8 cellular contexts compared by ENCODE assay signal in genomic region chr16:66660422-66661209, GRCh38. TPM values are rescaled to one million over a fixed set of nuclear protein-coding genes. Genes with fewer than 3 reads are reported as not detected.
A peak's percentile ranks its signal among the peaks of the same experiment; 100 is the strongest.
DNase-seq lines count a peak whose midpoint lies in the region; ATAC-seq and TF ChIP-seq lines count a peak whose summit lies in the region.

No MANE protein-coding gene starts in this region.

- CTCF ChIA-PET in MCF 10A (lab: Yijun Ruan, JAX) = interaction anchor here (0.6 to 6.9 kb wide), 30 partner anchors 9 to 1359 kb away, joined by 3 to 102 read pairs (median 6); partner anchors contain the start of genes CKLF, CMTM4 and DYNC1LI2
- CTCF ChIA-PET in activated naive CD4-positive, alpha-beta T cell treated with anti-CD3 and anti-CD28 coated beads, Interleukin-2, amount 10 ng/mL, durations not matched to agents 7 days and 5 days (lab: Charles Lee) = interaction anchor here (1.0 to 4.0 kb wide), 2 partner anchors 9 to 52 kb away, joined by 3 to 28 read pairs; no protein-coding TSS in a partner anchor

- peak overlapping the region; percentile 60 for H3K9ac ChIP-seq in skeletal muscle satellite cell (ENCODE audit: low read depth, low read length)

- peaks cover 49% of the 10 kb centered on the region for H3K4me1 ChIP-seq in skeletal muscle satellite cell (ENCODE audit: control insufficient read depth, insufficient read depth, low read length)

- no peaks in the 10 kb centered on the region for H3K27me3 Mint-ChIP-seq in MCF 10A (ENCODE audit: insufficient read depth, unreplicated experiment)
- peaks cover 33% of the 10 kb centered on the region for H3K27me3 Mint-ChIP-seq in activated naive CD4-positive, alpha-beta T cell treated with anti-CD3 and anti-CD28 coated beads, Interleukin-2, amount 10 ng/mL, durations not matched to agents 7 days and 5 days

- H3K4me3 ChIP-seq in skeletal muscle satellite cell (ENCODE audit: low read length) = no peak overlapping the region

- POLR2A ChIA-PET in MCF 10A (lab: Yijun Ruan, JAX) = interaction anchor here (1.0 to 4.1 kb wide), 14 partner anchors 9 to 254 kb away, joined by 3 to 29 read pairs (median 8); partner anchors contain the start of gene DYNC1LI2

- DNase-seq in DMS 273 treated with DMSO at 0.1 percent for 48 hours (lab: John Stamatoyannopoulos, UW) (peak; percentile 44), NCI-H1694 treated with DMSO at 0.1 percent for 48 hours (lab: John Stamatoyannopoulos, UW) (peak; percentile 26), MCF 10A (ENCODE audit: unreplicated experiment) (peak; percentile 74), iPS-NIHi11 (ENCODE audit: low spot score) (peak; percentile 70), NCI-H187 (lab: John Stamatoyannopoulos, UW) (no peak)
- DNase-seq in activated naive CD4-positive, alpha-beta T cell treated with anti-CD3 and anti-CD28 coated beads, Interleukin-2, amount 10 ng/mL, durations not matched to agents 7 days and 5 days = no peak

- intact Hi-C loops in MCF 10A (cut with micrococcal nuclease) = no loop called here

- H3K27ac Mint-ChIP-seq in MCF 10A (ENCODE audit: low read depth, unreplicated experiment) = peak overlapping the region; percentile 78
- H3K27ac Mint-ChIP-seq in activated naive CD4-positive, alpha-beta T cell treated with anti-CD3 and anti-CD28 coated beads, Interleukin-2, amount 10 ng/mL, durations not matched to agents 7 days and 5 days = no peak overlapping the region

- no peaks in the 10 kb centered on the region for H3K27me3 ChIP-seq in skeletal muscle satellite cell (ENCODE audit: control insufficient read depth, insufficient read depth, low read length)

- no peaks in the 10 kb centered on the region for H3K9me3 ChIP-seq in skeletal muscle satellite cell (replicated peaks; ENCODE audit: low read length)

- BruUV-seq in MCF 10A (replicated peaks; lab: Mats Ljungman, UMichigan) = no TSS peak

- ATAC-seq in GM19328 (IDR thresholded peaks at IDR 0.05; ENCODE audit: unreplicated experiment) = no peak

- H3K9me3 Mint-ChIP-seq in MCF 10A (ENCODE audit: unreplicated experiment) = no peaks in the 10 kb centered on the region
- no peaks in the 10 kb centered on the region for H3K9me3 Mint-ChIP-seq in activated naive CD4-positive, alpha-beta T cell treated with anti-CD3 and anti-CD28 coated beads, Interleukin-2, amount 10 ng/mL, durations not matched to agents 7 days and 5 days

- H3K4me1 Mint-ChIP-seq in MCF 10A (ENCODE audit: insufficient read depth, unreplicated experiment) = peaks cover 25% of the 10 kb centered on the region
- H3K4me1 Mint-ChIP-seq in activated naive CD4-positive, alpha-beta T cell treated with anti-CD3 and anti-CD28 coated beads, Interleukin-2, amount 10 ng/mL, durations not matched to agents 7 days and 5 days = peaks cover 4% of the 10 kb centered on the region

- TF ChIP-seq CTCF in MCF 10A (IDR thresholded peaks at IDR 0.05; ENCODE audit: unreplicated experiment) = no peak

- H3K4me3 Mint-ChIP-seq in MCF 10A (ENCODE audit: unreplicated experiment) = peak overlapping the region; percentile 34
- no peak overlapping the region for H3K4me3 Mint-ChIP-seq in activated naive CD4-positive, alpha-beta T cell treated with anti-CD3 and anti-CD28 coated beads, Interleukin-2, amount 10 ng/mL, durations not matched to agents 7 days and 5 days

- H3K36me3 ChIP-seq in skeletal muscle satellite cell (ENCODE audit: insufficient read depth, low read length) = no peaks in the 10 kb centered on the region

- no peaks in the 10 kb centered on the region for H3K36me3 Mint-ChIP-seq in MCF 10A (ENCODE audit: insufficient read depth, unreplicated experiment)
- no peaks in the 10 kb centered on the region for H3K36me3 Mint-ChIP-seq in activated naive CD4-positive, alpha-beta T cell treated with anti-CD3 and anti-CD28 coated beads, Interleukin-2, amount 10 ng/mL, durations not matched to agents 7 days and 5 days

- H3K4me2 ChIP-seq in skeletal muscle satellite cell (ENCODE audit: low read length) = peak overlapping the region; percentile 70

RNA-seq across cellular contexts. Expression of gene CMTM4, which starts 35.9 kb away (rescaled TPM):
- 27.2 and 36.7 TPM in 2 replicates for total RNA-seq in MCF 10A (2022)
- 15.2 and 18.6 TPM in 2 replicates for total RNA-seq in skeletal muscle satellite cell (2012; rRNA removed)

RNA-seq across cellular contexts. Expression of gene CMTM3, which starts 56.1 kb away (rescaled TPM):
- total RNA-seq in MCF 10A (2022) = 4.3 and 5.7 TPM in 2 replicates
- total RNA-seq in skeletal muscle satellite cell (2012; rRNA removed) = 10.4 and 19.0 TPM in 2 replicates

Comparison
In these comparisons a context has a peak if more than half of its experiments do, and no peak if none do; other contexts are left out.
1. DNase-seq: peak in DMS 273 treated with DMSO at 0.1 percent for 48 hours (single experiment), NCI-H1694 treated with DMSO at 0.1 percent for 48 hours (single experiment), MCF 10A (single experiment) and iPS-NIHi11 (single experiment); none in NCI-H187 (0 of 2) and activated naive CD4-positive, alpha-beta T cell treated with anti-CD3 and anti-CD28 coated beads, Interleukin-2, amount 10 ng/mL, durations not matched to agents 7 days and 5 days (single experiment).